ENCODE assay signal across 8 cellular contexts in the genomic region with DNA sequence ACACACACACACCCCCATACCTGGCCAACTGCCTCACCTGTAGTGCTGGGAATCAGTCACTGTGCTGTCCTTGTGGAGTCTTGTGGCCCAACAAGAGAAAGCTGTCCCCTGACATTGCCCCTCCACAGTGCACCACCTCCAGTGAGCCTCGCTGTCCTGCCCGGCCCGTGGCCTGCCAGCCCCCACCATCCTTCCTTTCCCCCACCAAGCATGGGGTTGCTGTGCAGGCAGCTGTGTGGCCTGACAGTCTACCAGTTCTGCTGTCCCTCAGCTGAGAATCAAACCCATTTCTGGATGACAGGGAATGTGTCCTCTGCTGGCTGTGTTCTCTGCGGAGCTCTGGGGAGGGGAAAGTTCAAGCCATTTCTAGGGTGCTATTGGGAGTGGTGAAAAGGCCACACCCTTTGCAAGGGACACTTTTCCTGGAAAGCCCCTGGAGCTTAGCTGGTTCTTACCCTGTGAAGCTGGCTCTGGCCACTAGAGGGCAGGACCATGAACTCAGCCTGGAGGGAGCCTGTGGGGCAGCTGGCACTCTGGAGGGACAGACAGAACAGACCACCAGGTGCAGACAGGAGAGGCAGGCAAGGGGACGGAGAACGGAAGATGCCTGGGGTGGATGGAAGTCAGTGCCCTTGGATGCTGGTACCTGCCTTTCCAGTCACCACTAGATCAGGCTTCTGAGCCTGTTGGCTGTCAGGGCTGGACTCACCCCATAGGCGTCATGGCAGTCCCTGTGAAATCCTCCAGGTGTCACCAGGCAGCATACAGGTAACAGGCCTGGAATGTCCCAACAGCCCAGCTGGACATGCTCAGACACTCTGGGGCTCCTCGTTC. TPM values are rescaled to one million over a fixed set of nuclear protein-coding genes. Genes with fewer than 3 reads are reported as not detected.
DNase-seq lines count a peak whose midpoint lies in the region; ATAC-seq and TF ChIP-seq lines count a peak whose summit lies in the region.

No MANE protein-coding gene starts in this region.

- TF ChIP-seq CTCF in coronary artery (IDR thresholded peaks at IDR 0.05) (peak; percentile 46), right lobe of liver (IDR thresholded peaks at IDR 0.05) (peak; percentile 59 to 69 (median 62))

- CTCF ChIA-PET in HEK293T (lab: Yijun Ruan, JAX) = interaction anchor here (0.6 to 2.3 kb wide), 14 partner anchors 8 to 362 kb away, joined by 3 to 15 read pairs (median 3); a partner anchor contains a TSS

- no peaks in the 10 kb centered on the region for H3K4me1 ChIP-seq in right lobe of liver

- no peaks in the 10 kb centered on the region for H3K9me3 ChIP-seq in right lobe of liver

- no peak for TF ChIP-seq POLR2A in right lobe of liver (IDR thresholded peaks at IDR 0.05)

- POLR2A ChIA-PET in HEK293T (lab: Yijun Ruan, JAX) = no interaction called here

- DNase-seq in NCI-H2029 (lab: John Stamatoyannopoulos, UW) = peak; percentile 24
- no peak for DNase-seq in NCI-H2029 treated with DMSO at 0.1 percent for 48 hours (lab: John Stamatoyannopoulos, UW)
- DNase-seq in HEK293T (ENCODE audit: extremely low spot score) = peak; percentile 42
- DNase-seq in NCI-H146 (lab: John Stamatoyannopoulos, UW) = peak; percentile 84
- peak; percentile 31 to 53 for DNase-seq in activated CD4-positive, alpha-beta T cell treated with anti-CD3 and anti-CD28 coated beads for 24 hours (ENCODE audit: low read depth in 2 of 2)
- no peak for DNase-seq in coronary artery (ENCODE audit: low spot score)
- peak in 1 of 3 donors; percentile 61 for DNase-seq in right lobe of liver
- peak; percentile 13 for DNase-seq in stimulated activated CD8-positive, alpha-beta memory T cell treated with anti-CD3 and anti-CD28 coated beads, Interleukin-15, amount 100 ng/mL, for 24 hours (ENCODE audit: low read depth)

- H3K27ac ChIP-seq in coronary artery (no peak overlapping the region), right lobe of liver (no peak overlapping the region)

- WGBS in right lobe of liver (ENCODE audit: insufficient coverage, low coverage, low lambda C conversion rate, missing lambda C conversion rate) = 56% methylated on average over 3 of the region's 8 CpGs

- no peaks in the 10 kb centered on the region for H3K36me3 ChIP-seq in right lobe of liver

- no peaks in the 10 kb centered on the region for H3K27me3 ChIP-seq in right lobe of liver

- no peak overlapping the region for H3K4me3 ChIP-seq in coronary artery
- no peak overlapping the region for H3K4me3 ChIP-seq in right lobe of liver

- intact Hi-C loops in right lobe of liver (cut with DNase I) = no loop called here

- ATAC-seq in right lobe of liver = peak; percentile 75 to 88 (median 84)

TF ChIP-seq in HEK293T, 16 proteins besides CTCF, POLR2A, EP300 and RAD21:
- TF ChIP-seq LEF1 (IDR thresholded peaks at IDR 0.05; ENCODE audit: borderline replicate concordance) (no peak), NFRKB (IDR thresholded peaks at IDR 0.05) (no peak), CTBP1 (IDR thresholded peaks at IDR 0.05; ENCODE audit: borderline replicate concordance) (no peak), FOXK2 (IDR thresholded peaks at IDR 0.05) (no peak), FOXA1 (IDR thresholded peaks at IDR 0.05) (no peak), FOXM1 (IDR thresholded peaks at IDR 0.05; ENCODE audit: borderline replicate concordance) (no peak), SP1 (IDR thresholded peaks at IDR 0.05) (no peak), TARDBP (IDR thresholded peaks at IDR 0.05) (no peak), ZNF384 (IDR thresholded peaks at IDR 0.05) (no peak), SUZ12 (IDR thresholded peaks at IDR 0.05) (no peak), HDGF (IDR thresholded peaks at IDR 0.05; ENCODE audit: borderline replicate concordance) (no peak), ARNT (IDR thresholded peaks at IDR 0.05) (no peak), BHLHE40 (IDR thresholded peaks at IDR 0.05; ENCODE audit: borderline replicate concordance) (no peak), ELF4 (IDR thresholded peaks at IDR 0.05) (no peak)
- TF ChIP-seq, protein P1, sequence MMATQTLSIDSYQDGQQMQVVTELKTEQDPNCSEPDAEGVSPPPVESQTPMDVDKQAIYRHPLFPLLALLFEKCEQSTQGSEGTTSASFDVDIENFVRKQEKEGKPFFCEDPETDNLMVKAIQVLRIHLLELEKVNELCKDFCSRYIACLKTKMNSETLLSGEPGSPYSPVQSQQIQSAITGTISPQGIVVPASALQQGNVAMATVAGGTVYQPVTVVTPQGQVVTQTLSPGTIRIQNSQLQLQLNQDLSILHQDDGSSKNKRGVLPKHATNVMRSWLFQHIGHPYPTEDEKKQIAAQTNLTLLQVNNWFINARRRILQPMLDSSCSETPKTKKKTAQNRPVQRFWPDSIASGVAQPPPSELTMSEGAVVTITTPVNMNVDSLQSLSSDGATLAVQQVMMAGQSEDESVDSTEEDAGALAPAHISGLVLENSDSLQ (IDR thresholded peaks at IDR 0.05) = no peak

RNA-seq across cellular contexts. Expression of a gene that starts 10.5 kb away (rescaled TPM):
- 10 to 100 TPM in 4 of 6 experiments, 1 to 10 TPM in 2; 7.6 to 13.9 (median 11.9) TPM for total RNA-seq in right lobe of liver

Comparison
In these comparisons a context has a peak if more than half of its experiments do, and no peak if none do; other contexts are left out.
1. DNase-seq: peak in NCI-H2029 (single experiment), HEK293T (single experiment), NCI-H146 (single experiment), activated CD4-positive, alpha-beta T cell treated with anti-CD3 and anti-CD28 coated beads for 24 hours (2 of 2) and stimulated activated CD8-positive, alpha-beta memory T cell treated with anti-CD3 and anti-CD28 coated beads, Interleukin-15, amount 100 ng/mL, for 24 hours (single experiment); none in NCI-H2029 treated with DMSO at 0.1 percent for 48 hours (single experiment) and coronary artery (single experiment).